ENCODE assay signal across 19 cellular contexts in the genomic region with DNA sequence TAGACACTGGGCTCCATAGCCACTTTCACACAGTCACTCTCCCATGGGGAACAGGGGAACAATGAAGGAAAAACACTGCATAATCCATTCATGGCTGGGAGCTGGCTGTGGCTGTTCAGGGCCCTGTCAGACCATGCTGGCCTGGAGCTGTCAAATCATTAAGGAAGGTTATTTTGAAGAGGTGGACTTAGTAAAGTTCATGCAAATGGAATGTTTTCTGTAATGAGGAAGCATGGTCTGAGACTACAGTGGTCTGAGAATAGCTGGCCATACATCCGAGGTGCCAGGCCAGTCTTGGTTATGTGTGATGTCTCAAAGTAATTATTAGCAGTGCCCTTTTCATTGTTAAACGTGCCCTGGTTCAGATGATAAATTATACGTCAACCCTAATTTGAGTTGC.
DNase-seq lines count a peak whose midpoint lies in the region; ATAC-seq, FAIRE-seq and TF ChIP-seq lines count a peak whose summit lies in the region.
"Had no signal": no experiment of that assay in that cellular context is flagged by ENCODE, and none has a peak within 500 bp of the region (broad histone marks: within the 10 kb centered on the region; RNA-seq: fewer than 3 reads in every experiment).

No MANE protein-coding gene starts in this region.

- no peaks in the 10 kb centered on the region for H3K9me3 Mint-ChIP-seq in astrocyte (ENCODE audit: unreplicated experiment)
- H3K9me3 Mint-ChIP-seq in T-helper 2 cell treated with Interferon-gamma antibody and Interleukin-4, amounts not matched to agents 5 μg/mL and 100 μg/mL, for 36 hours = no peaks in the 10 kb centered on the region
- H3K9me3 Mint-ChIP-seq: GM23338 had no signal

- no peak overlapping the region for H3K4me3 Mint-ChIP-seq in astrocyte (ENCODE audit: unreplicated experiment)
- no peak overlapping the region for H3K4me3 Mint-ChIP-seq in T-helper 2 cell treated with Interferon-gamma antibody and Interleukin-4, amounts not matched to agents 5 μg/mL and 100 μg/mL, for 36 hours
- H3K4me3 Mint-ChIP-seq: B cell, CD14-positive monocyte, GM23338 had no signal

- peak overlapping the region; percentile 26 for H3K4me2 ChIP-seq in astrocyte (ENCODE audit: low read length)
- H3K4me2 ChIP-seq: A549, GM23338 had no signal

- H3K4me1 Mint-ChIP-seq in astrocyte (ENCODE audit: low read depth, unreplicated experiment) = no peaks in the 10 kb centered on the region
- H3K4me1 Mint-ChIP-seq in T-helper 2 cell treated with Interferon-gamma antibody and Interleukin-4, amounts not matched to agents 5 μg/mL and 100 μg/mL, for 36 hours (ENCODE audit: low read depth) = peaks cover 1% of the 10 kb centered on the region
- H3K4me1 Mint-ChIP-seq: B cell, CD14-positive monocyte, GM23338 had no signal

- H2AFZ ChIP-seq in astrocyte (ENCODE audit: low read depth, low read length) = peak overlapping the region; percentile 4
- H2AFZ ChIP-seq: GM23338 had no signal

- H3K9me3 ChIP-seq in left ventricle myocardium inferior (replicated peaks) (no peaks in the 10 kb centered on the region), astrocyte (ENCODE audit: insufficient read depth, low read depth, low read length) (no peaks in the 10 kb centered on the region), ovary (no peaks in the 10 kb centered on the region)
- H3K9me3 ChIP-seq: A549 had no signal

- 32 to 44% (median 35%) methylated on average over 3 of the region's 3 CpGs for WGBS in ovary, 3 donors

- H3K4me1 ChIP-seq in left ventricle myocardium inferior (peaks cover 12% of the 10 kb centered on the region), astrocyte (ENCODE audit: insufficient read depth, low read length) (no peaks in the 10 kb centered on the region), ovary (ENCODE audit: insufficient read depth) (peaks cover 20% of the 10 kb centered on the region)
- H3K4me1 ChIP-seq: A549 had no signal

- no peaks in the 10 kb centered on the region for H4K20me1 ChIP-seq in astrocyte (ENCODE audit: insufficient read depth, low read length)

- H3K79me2 ChIP-seq in astrocyte (ENCODE audit: insufficient read depth, low read length) = no peaks in the 10 kb centered on the region

- FAIRE-seq in astrocyte (lab: Jason Lieb, UNC) = no peak
- FAIRE-seq: A549, HepG2 had no signal

- H3K27me3 Mint-ChIP-seq in astrocyte (ENCODE audit: low read depth, unreplicated experiment) = peaks cover 10% of the 10 kb centered on the region
- H3K27me3 Mint-ChIP-seq in T-helper 2 cell treated with Interferon-gamma antibody and Interleukin-4, amounts not matched to agents 5 μg/mL and 100 μg/mL, for 36 hours (ENCODE audit: low read depth) = peaks cover 3% of the 10 kb centered on the region
- H3K27me3 Mint-ChIP-seq: B cell had no signal

- TF ChIP-seq POLR2A in ovary (IDR thresholded peaks at IDR 0.05) = no peak

- ATAC-seq in left ventricle myocardium superior = no peak
- ATAC-seq: A549, GM23338, HepG2 had no signal

- H3K27me3 ChIP-seq in left ventricle myocardium inferior (ENCODE audit: low read depth) (peaks cover 7% of the 10 kb centered on the region), astrocyte (ENCODE audit: insufficient read depth, low read length) (no peaks in the 10 kb centered on the region), ovary (no peaks in the 10 kb centered on the region)

- H3K27ac Mint-ChIP-seq in astrocyte (ENCODE audit: unreplicated experiment) = no peak overlapping the region
- H3K27ac Mint-ChIP-seq in T-helper 2 cell treated with Interferon-gamma antibody and Interleukin-4, amounts not matched to agents 5 μg/mL and 100 μg/mL, for 36 hours = no peak overlapping the region
- H3K27ac Mint-ChIP-seq: B cell, CD14-positive monocyte, GM23338 had no signal

- DNase-seq in left ventricle myocardium inferior = no peak
- DNase-seq in left ventricle myocardium superior = no peak
- DNase-seq in astrocyte (ENCODE audit: low read depth) = peak; percentile 45
- no peak for DNase-seq in ovary
- DNase-seq in retina = no peak
- no peak for DNase-seq in T-helper 2 cell treated with Interferon-gamma antibody and Interleukin-4, amounts not matched to agents 5 μg/mL and 100 μg/mL, for 36 hours (ENCODE audit: low spot score)
- DNase-seq in activated CD4-positive, alpha-beta T cell treated with anti-CD3 and anti-CD28 coated beads for 1 hour = no peak
- DNase-seq: GF-D8, HCEC 1CT, KBM-7, NCI-H146, NCI-H526, SIG-M5 had no signal

- H3K4me3 ChIP-seq in left ventricle myocardium inferior = no peak overlapping the region
- no peak overlapping the region for H3K4me3 ChIP-seq in astrocyte (ENCODE audit: insufficient read depth, low read depth, low read length)
- H3K4me3 ChIP-seq in ovary = no peak overlapping the region
- H3K4me3 ChIP-seq: A549, GM23338 had no signal

- H3K36me3 ChIP-seq in left ventricle myocardium inferior = no peaks in the 10 kb centered on the region
- H3K36me3 ChIP-seq in astrocyte (ENCODE audit: insufficient read depth, low read length) = no peaks in the 10 kb centered on the region
- no peaks in the 10 kb centered on the region for H3K36me3 ChIP-seq in ovary

- TF ChIP-seq CTCF in left ventricle myocardium inferior (IDR thresholded peaks at IDR 0.05; ENCODE audit: borderline replicate concordance) (no peak), astrocyte (IDR thresholded peaks at IDR 0.05; ENCODE audit: insufficient read depth, low read depth, low read length) (no peak), ovary (IDR thresholded peaks at IDR 0.05) (no peak)

- H3K27ac ChIP-seq in left ventricle myocardium inferior (replicated peaks) = peak overlapping the region; percentile 25
- H3K27ac ChIP-seq in astrocyte (ENCODE audit: low read depth, low read length) = no peak overlapping the region
- H3K27ac ChIP-seq in ovary = peak overlapping the region; percentile 60 to 72
- H3K27ac ChIP-seq: A549, HL-60 had no signal

- H3K36me3 Mint-ChIP-seq in astrocyte (ENCODE audit: low read depth, unreplicated experiment) = no peaks in the 10 kb centered on the region
- no peaks in the 10 kb centered on the region for H3K36me3 Mint-ChIP-seq in T-helper 2 cell treated with Interferon-gamma antibody and Interleukin-4, amounts not matched to agents 5 μg/mL and 100 μg/mL, for 36 hours (ENCODE audit: low read depth)
- H3K36me3 Mint-ChIP-seq: CD14-positive monocyte had no signal

- H3K9ac ChIP-seq in astrocyte (ENCODE audit: low read length) = no peak overlapping the region

- no peak for TF ChIP-seq EP300 in ovary (IDR thresholded peaks at IDR 0.05)

- intact Hi-C loops in left ventricle myocardium inferior (cut with micrococcal nuclease) = no loop called here
- intact Hi-C loops in left ventricle myocardium superior (cut with micrococcal nuclease) = no loop called here
- intact Hi-C loops in ovary (cut with DNase I) = no loop called here
